In the genomic region with DNA sequence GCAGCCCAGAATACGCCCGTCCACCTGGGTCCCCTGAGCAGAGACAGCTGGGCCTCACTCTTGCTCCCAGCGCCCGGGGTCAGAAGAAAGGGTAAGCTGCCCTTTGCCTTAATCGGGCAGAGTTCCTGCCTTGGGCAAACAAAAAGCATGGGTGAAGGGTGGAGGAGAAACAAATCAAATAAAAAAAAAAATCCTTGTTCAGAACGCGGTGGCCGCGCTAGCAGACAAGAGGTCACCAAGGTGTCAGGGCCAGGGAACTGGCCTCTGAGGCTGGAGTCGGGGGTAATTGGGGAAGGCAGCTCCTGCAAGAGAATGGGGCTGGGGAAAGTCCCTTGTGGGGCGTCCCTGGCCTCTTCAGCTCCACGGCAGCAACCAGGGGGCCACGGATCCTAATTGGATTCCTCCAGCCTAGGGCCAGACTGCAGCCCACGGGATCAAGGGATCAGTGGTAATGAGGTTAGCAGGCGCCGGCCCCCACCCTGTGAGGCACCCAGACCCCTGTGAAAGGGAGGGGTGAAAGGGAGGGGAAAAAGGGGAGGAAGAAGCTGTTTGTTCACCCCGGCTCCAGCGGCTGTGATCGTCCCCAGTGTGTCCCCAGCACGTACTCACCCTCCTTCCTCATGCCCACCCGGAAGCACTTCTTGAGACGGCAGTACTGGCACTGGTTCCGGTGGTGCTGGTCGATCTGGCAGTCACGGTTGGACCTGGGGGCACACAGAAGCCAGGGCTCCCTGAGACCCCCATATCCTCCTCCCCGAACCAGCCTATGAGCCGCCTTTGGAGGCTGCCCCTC, we compare ENCODE assay signal across 18 cellular contexts. TPM values are rescaled to one million over a fixed set of nuclear protein-coding genes. Genes with fewer than 3 reads are reported as not detected.
DNase-seq lines count a peak whose midpoint lies in the region; ATAC-seq, FAIRE-seq and TF ChIP-seq lines count a peak whose summit lies in the region.
"Had no signal": no experiment of that assay in that cellular context is flagged by ENCODE, and none has a peak within 500 bp of the region (broad histone marks: within the 10 kb centered on the region; RNA-seq: fewer than 3 reads in every experiment).

No MANE protein-coding gene starts in this region.

- H3K4me2 ChIP-seq in Loucy (ENCODE audit: low read depth, low read length, poor library complexity, severe bottlenecking) (peak overlapping the region; percentile 32), H1 (ENCODE audit: insufficient read depth in 1 of 2, low read depth in 2 of 2, low read length in 2 of 2) (no peak overlapping the region)

- DNase-seq in H1 (ENCODE audit: low read depth in 1 of 2, low spot score in 2 of 2), result no peak
- no peak for DNase-seq in nephron progenitor cell
- DNase-seq in NCI-H146 (lab: John Stamatoyannopoulos, UW), result no peak
- DNase-seq in activated CD4-positive, alpha-beta memory T cell treated with anti-CD3 and anti-CD28 coated beads, Interleukin-2, amount 10 ng/mL, durations not matched to agents 7 days and 5 days, result no peak
- no peak for DNase-seq in GM12892 (ENCODE audit: insufficient read length)
- DNase-seq: activated CD4-positive, alpha-beta T cell treated with anti-CD3 and anti-CD28 coated beads for 48 hours; activated naive CD8-positive, alpha-beta T cell treated with anti-CD3 and anti-CD28 coated beads for 36 hours; CD8-positive, alpha-beta T cell; effector memory CD4-positive, alpha-beta T cell; KBM-7; left ventricle myocardium superior had no signal

- H3K23me2 ChIP-seq in H1 (ENCODE audit: low read depth, low read length), result peaks cover 2% of the 10 kb centered on the region; the same call in 1 of the 2 replicates

- H4K20me1 ChIP-seq in Loucy (ENCODE audit: insufficient read depth, low read length, poor library complexity, severe bottlenecking), result peaks cover 26% of the 10 kb centered on the region
- peaks cover 13 to 15% of the 10 kb centered on the region in 2 experiments for H4K20me1 ChIP-seq in H1 (replicated peaks in 1 of 2; ENCODE audit: control insufficient read depth in 1 of 2, insufficient read depth in 2 of 2, low read length in 2 of 2)

- H3K4me3 ChIP-seq in Loucy (ENCODE audit: low read length, poor library complexity, severe bottlenecking) (peak overlapping the region; percentile 21), H1 (ENCODE audit: extremely low read depth in 1 of 4, insufficient read depth in 2 of 4, low read depth in 3 of 4, low read length in 4 of 4) (no peak overlapping the region)
- H3K4me3 ChIP-seq: cardiac muscle cell, GM12878, HAP-1, tibial nerve had no signal

- no peak overlapping the region for H2BK120ac ChIP-seq in H1 (replicated peaks; ENCODE audit: low read depth, low read length)

- no peak overlapping the region for H3K56ac ChIP-seq in H1 (replicated peaks; ENCODE audit: insufficient read length, low read depth, low read length)

- no peaks in the 10 kb centered on the region for H3K36me3 ChIP-seq in Loucy (ENCODE audit: insufficient read depth, low read length)
- peaks cover 0 to 17% (median 3%) of the 10 kb centered on the region in 4 experiments; a peak in 4 of 8 replicates for H3K36me3 ChIP-seq in H1 (ENCODE audit: control insufficient read depth in 2 of 4, insufficient read depth in 4 of 4, low read length in 3 of 4)

- H3K9ac ChIP-seq in Loucy (ENCODE audit: low read depth, low read length, poor library complexity, severe bottlenecking) (no peak overlapping the region), H1 (replicated peaks in 1 of 4; ENCODE audit: extremely low read depth in 1 of 4, low read depth in 3 of 4, low read length in 3 of 4) (no peak overlapping the region)

- no peaks in the 10 kb centered on the region for H3K27me3 ChIP-seq in Loucy (ENCODE audit: insufficient read depth, low read length, poor library complexity, severe bottlenecking)
- H3K27me3 ChIP-seq in H1 (replicated peaks in 1 of 4; ENCODE audit: control insufficient read depth in 3 of 4, extremely low read depth in 1 of 4, insufficient read depth in 3 of 4, low read length in 3 of 4), result no peaks in the 10 kb centered on the region
- H3K27me3 ChIP-seq: cardiac muscle cell, tibial nerve had no signal

- no peak overlapping the region for H4K8ac ChIP-seq in H1 (ENCODE audit: extremely low read depth, insufficient read depth, low read length)

- peaks cover 14% of the 10 kb centered on the region for H3K79me1 ChIP-seq in H1 (ENCODE audit: low read depth, low read length)

- CTCF ChIA-PET in H1 (lab: Charles Lee; ENCODE audit: partially characterized antibody), result interaction anchor here (0.7 to 1.5 kb wide), 5 partner anchors 16 to 171 kb away, joined by 3 to 6 read pairs (median 3); no protein-coding TSS in a partner anchor
- CTCF ChIA-PET in activated CD4-positive, alpha-beta memory T cell treated with anti-CD3 and anti-CD28 coated beads, Interleukin-2, amount 10 ng/mL, durations not matched to agents 7 days and 5 days (lab: Charles Lee), result no interaction called here

- no peak for ATAC-seq in HG03095 (IDR thresholded peaks at IDR 0.05; ENCODE audit: unreplicated experiment)
- ATAC-seq: CD8-positive, alpha-beta T cell; GM12878; left ventricle myocardium superior had no signal

- no peaks in the 10 kb centered on the region for H3K27me3 Mint-ChIP-seq in nephron progenitor cell (ENCODE audit: low read depth, poor library complexity)
- peaks cover 7% of the 10 kb centered on the region for H3K27me3 Mint-ChIP-seq in activated CD4-positive, alpha-beta memory T cell treated with anti-CD3 and anti-CD28 coated beads, Interleukin-2, amount 10 ng/mL, durations not matched to agents 7 days and 5 days
- H3K27me3 Mint-ChIP-seq: activated naive CD8-positive, alpha-beta T cell treated with anti-CD3 and anti-CD28 coated beads for 36 hours had no signal

- no peak overlapping the region for H3K18ac ChIP-seq in H1 (ENCODE audit: extremely low read depth, low read length)

- TF ChIP-seq POLR2A in H1 (IDR thresholded peaks at IDR 0.05; ENCODE audit: control extremely low read depth in 1 of 2, low read depth in 2 of 2, low read length in 2 of 2) (no peak), GM12892 (IDR thresholded peaks at IDR 0.05; ENCODE audit: low read depth, low read length) (no peak)

- H3K79me2 ChIP-seq in Loucy (ENCODE audit: insufficient read depth, low read length) (peaks cover 56% of the 10 kb centered on the region), H1 (ENCODE audit: control insufficient read depth in 1 of 2, insufficient read depth in 2 of 2, low read length in 2 of 2) (peaks cover 28 to 54% of the 10 kb centered on the region in 2 experiments; a peak in 3 of 4 replicates)

- 0 out of 2 replicates have a peak overlapping the region, but pooled peaks have one; percentile 16 for H2BK5ac ChIP-seq in H1 (ENCODE audit: low read depth, low read length)

- no peak overlapping the region for H3K14ac ChIP-seq in H1 (ENCODE audit: insufficient read length)

- peak overlapping the region; percentile 75 for H3K4me3 Mint-ChIP-seq in nephron progenitor cell
- no peak overlapping the region for H3K4me3 Mint-ChIP-seq in activated CD4-positive, alpha-beta memory T cell treated with anti-CD3 and anti-CD28 coated beads, Interleukin-2, amount 10 ng/mL, durations not matched to agents 7 days and 5 days
- H3K4me3 Mint-ChIP-seq: activated naive CD8-positive, alpha-beta T cell treated with anti-CD3 and anti-CD28 coated beads for 36 hours; CD8-positive, alpha-beta T cell had no signal

- H4K5ac ChIP-seq in H1 (ENCODE audit: insufficient read length, low read depth, low read length), result no peak overlapping the region

- no peaks in the 10 kb centered on the region for H3K9me3 Mint-ChIP-seq in nephron progenitor cell
- no peaks in the 10 kb centered on the region for H3K9me3 Mint-ChIP-seq in activated CD4-positive, alpha-beta memory T cell treated with anti-CD3 and anti-CD28 coated beads, Interleukin-2, amount 10 ng/mL, durations not matched to agents 7 days and 5 days
- H3K9me3 Mint-ChIP-seq: activated naive CD8-positive, alpha-beta T cell treated with anti-CD3 and anti-CD28 coated beads for 36 hours; CD8-positive, alpha-beta T cell had no signal

- no peak for TF ChIP-seq CTCF in 22Rv1 (IDR thresholded peaks at IDR 0.05)
- no peak for TF ChIP-seq CTCF in Loucy (conservative IDR thresholded peaks at IDR 0.05; ENCODE audit: low read length)
- TF ChIP-seq CTCF in H1 (IDR thresholded peaks at IDR 0.05; ENCODE audit: control extremely low read depth in 1 of 3, insufficient read depth in 1 of 3, low read depth in 1 of 3, low read length in 3 of 3), result no peak
- no peak for TF ChIP-seq CTCF in nephron progenitor cell (IDR thresholded peaks at IDR 0.05)

- no peak overlapping the region; the same call in 1 of the 2 replicates for H2BK15ac ChIP-seq in H1 (ENCODE audit: low read length)

- H3K4me1 ChIP-seq in Loucy (ENCODE audit: insufficient read depth, low read length, poor library complexity, severe bottlenecking) (peaks cover 41% of the 10 kb centered on the region), H1 (replicated peaks in 1 of 4; ENCODE audit: control insufficient read depth in 3 of 4, insufficient read depth in 4 of 4, low read length in 3 of 4) (peaks cover 6 to 18% (median 14%) of the 10 kb centered on the region in 4 experiments)

- H3K9me2 ChIP-seq in Loucy (replicated peaks; ENCODE audit: low read depth, low read length), result no peaks in the 10 kb centered on the region

- H3K23ac ChIP-seq in H1 (ENCODE audit: insufficient read length), result no peak overlapping the region

- H3K27ac ChIP-seq in 22Rv1 (peak overlapping the region; percentile 20; the same call in 1 of the 2 replicates), H1 (ENCODE audit: low read depth, low read length) (no peak overlapping the region)
- H3K27ac ChIP-seq: cardiac muscle cell had no signal

- no peaks in the 10 kb centered on the region for H3F3A ChIP-seq in Loucy (ENCODE audit: low read depth)

- WGBS in H1 (ENCODE audit: extremely low coverage in 1 of 2, insufficient coverage in 1 of 2, insufficient read length in 1 of 2, insufficient replicate concordance in 2 of 2, low coverage in 1 of 2, low lambda C conversion rate in 2 of 2, missing lambda C conversion rate in 1 of 2), 2 experiments, result 90% methylated on average over 23 of the region's 27 CpGs; no CpG with 5 or more reads in 1 of the 2 experiments

- H4K91ac ChIP-seq in H1 (replicated peaks; ENCODE audit: insufficient read length, low read length), result no peak overlapping the region

- TF ChIP-seq RAD21 in H1 (IDR thresholded peaks at IDR 0.05 in 1 of 2, conservative IDR thresholded peaks at IDR 0.05 in 1 of 2; ENCODE audit: low read depth in 2 of 2, low read length in 2 of 2), result no peak

- POLR2A ChIA-PET in H1 (lab: Charles Lee; ENCODE audit: partially characterized antibody), result interaction anchor here (0.8 to 6.4 kb wide), 5 partner anchors 9 to 93 kb away, joined by 3 to 118 read pairs (median 4); a partner anchor contains a TSS
- POLR2A ChIA-PET in activated CD4-positive, alpha-beta memory T cell treated with anti-CD3 and anti-CD28 coated beads, Interleukin-2, amount 10 ng/mL, durations not matched to agents 7 days and 5 days (lab: Charles Lee), result no interaction called here

- H3K9me3 ChIP-seq in Loucy (ENCODE audit: insufficient read depth, low read depth, low read length), result no peaks in the 10 kb centered on the region
- no peaks in the 10 kb centered on the region for H3K9me3 ChIP-seq in H1 (ENCODE audit: insufficient read depth in 2 of 2, low read depth in 1 of 2, low read length in 1 of 2)
- H3K9me3 ChIP-seq: HAP-1, tibial nerve had no signal

- H3K36me3 Mint-ChIP-seq in nephron progenitor cell (ENCODE audit: low read depth), result peaks cover 19% of the 10 kb centered on the region
- H3K36me3 Mint-ChIP-seq in activated CD4-positive, alpha-beta memory T cell treated with anti-CD3 and anti-CD28 coated beads, Interleukin-2, amount 10 ng/mL, durations not matched to agents 7 days and 5 days (ENCODE audit: low read depth), result no peaks in the 10 kb centered on the region
- H3K36me3 Mint-ChIP-seq: activated naive CD8-positive, alpha-beta T cell treated with anti-CD3 and anti-CD28 coated beads for 36 hours; CD8-positive, alpha-beta T cell had no signal

- peak overlapping the region; percentile 95 for H3K27ac Mint-ChIP-seq in nephron progenitor cell
- no peak overlapping the region for H3K27ac Mint-ChIP-seq in activated CD4-positive, alpha-beta memory T cell treated with anti-CD3 and anti-CD28 coated beads, Interleukin-2, amount 10 ng/mL, durations not matched to agents 7 days and 5 days
- H3K27ac Mint-ChIP-seq: activated naive CD8-positive, alpha-beta T cell treated with anti-CD3 and anti-CD28 coated beads for 36 hours; CD8-positive, alpha-beta T cell had no signal

- peaks cover 68% of the 10 kb centered on the region for H3K4me1 Mint-ChIP-seq in nephron progenitor cell
- H3K4me1 Mint-ChIP-seq in activated CD4-positive, alpha-beta memory T cell treated with anti-CD3 and anti-CD28 coated beads, Interleukin-2, amount 10 ng/mL, durations not matched to agents 7 days and 5 days, result peaks cover 11% of the 10 kb centered on the region
- H3K4me1 Mint-ChIP-seq: activated naive CD8-positive, alpha-beta T cell treated with anti-CD3 and anti-CD28 coated beads for 36 hours had no signal

- no peak overlapping the region for H2BK12ac ChIP-seq in H1 (ENCODE audit: low read depth, low read length)

- no peak for TF ChIP-seq EP300 in H1 (IDR thresholded peaks at IDR 0.05; ENCODE audit: borderline replicate concordance in 1 of 2, low read depth in 2 of 2, low read length in 2 of 2)

- H3K4ac ChIP-seq in H1 (replicated peaks; ENCODE audit: insufficient read length, low read depth, low read length), result no peak overlapping the region

- no peak overlapping the region for H2AK5ac ChIP-seq in H1 (ENCODE audit: low read depth, low read length)

- H2BK20ac ChIP-seq in H1 (ENCODE audit: low read length), result no peak overlapping the region

- FAIRE-seq in H1 (lab: Jason Lieb, UNC) (no peak), GM12892 (lab: Jason Lieb, UNC) (no peak)
- FAIRE-seq: GM12878 had no signal

- H2AFZ ChIP-seq in Loucy (ENCODE audit: low read length) (no peak overlapping the region), H1 (ENCODE audit: low read length) (no peak overlapping the region)

RNA-seq across cellular contexts. Expression of a gene that starts 5.5 kb away (rescaled TPM):
- total RNA-seq in H1 (2021; fragmentation: NEBNext Ultra II Directional; extraction: Animal tissue kit (Norgen Biotek cat#: 25700)), result 114 and 121 TPM in 2 replicates
- 99.7 and 147 TPM in 2 replicates for polyA plus RNA-seq in H1 (2011; rRNA removed)
- 99.1 TPM for polyA plus RNA-seq in H1 (2011; cell fraction: cytosol; rRNA removed)
- 109 TPM for polyA plus RNA-seq in H1 (2011; cell fraction: nucleus; rRNA removed)
- polyA plus RNA-seq in H1 (2012, experiment 1 of 2), result 37.1 to 70.0 TPM (median 67.4 TPM) in 4 replicates
- polyA plus RNA-seq in H1 (2012, experiment 2 of 2), result 49.4 TPM
- polyA plus RNA-seq in H1 (2013, experiment 1 of 2), result 80.9 TPM
- polyA plus RNA-seq in H1 (2013, experiment 2 of 2), result 80.6 TPM
- polyA minus RNA-seq in H1 (2011; rRNA and poly(A)+ RNA removed), result 13.6 and 23.1 TPM in 2 replicates
- polyA minus RNA-seq in H1 (2011; cell fraction: cytosol; rRNA and poly(A)+ RNA removed), result 72.8 TPM
- polyA minus RNA-seq in H1 (2011; cell fraction: nucleus; rRNA and poly(A)+ RNA removed), result 43.6 TPM
- 1 to 10 TPM; 5.7 to 6.5 TPM for total RNA-seq in activated CD4-positive, alpha-beta memory T cell treated with anti-CD3 and anti-CD28 coated beads, Interleukin-2, amount 10 ng/mL, durations not matched to agents 7 days and 5 days
- 2.3 TPM for polyA plus RNA-seq in GM12892 (2012; ENCODE audit: missing spikeins)

RNA-seq across cellular contexts. Expression of a gene that starts 14.2 kb away (rescaled TPM):
- 32.1 and 32.6 TPM in 2 replicates for total RNA-seq in H1 (2021; fragmentation: NEBNext Ultra II Directional; extraction: Animal tissue kit (Norgen Biotek cat#: 25700))
- polyA plus RNA-seq in H1 (2011; rRNA removed), result 13.3 and 20.2 TPM in 2 replicates
- 16.3 TPM for polyA plus RNA-seq in H1 (2011; cell fraction: cytosol; rRNA removed)
- polyA plus RNA-seq in H1 (2011; cell fraction: nucleus; rRNA removed), result 22.8 TPM
- polyA plus RNA-seq in H1 (2012, experiment 1 of 2), result 19.9 to 30.6 TPM (median 26.6 TPM) in 4 replicates
- 97.2 TPM for polyA plus RNA-seq in H1 (2012, experiment 2 of 2)
- 47.9 TPM for polyA plus RNA-seq in H1 (2013, experiment 1 of 2)
- polyA plus RNA-seq in H1 (2013, experiment 2 of 2), result 47.4 TPM
- 3.2 and 5.0 TPM in 2 replicates for polyA minus RNA-seq in H1 (2011; rRNA and poly(A)+ RNA removed)
- polyA minus RNA-seq in H1 (2011; cell fraction: cytosol; rRNA and poly(A)+ RNA removed), result 10.0 TPM
- 10.5 TPM for polyA minus RNA-seq in H1 (2011; cell fraction: nucleus; rRNA and poly(A)+ RNA removed)
- total RNA-seq in activated CD4-positive, alpha-beta memory T cell treated with anti-CD3 and anti-CD28 coated beads, Interleukin-2, amount 10 ng/mL, durations not matched to agents 7 days and 5 days, result 10 to 100 TPM; 20.9 to 22.6 TPM
- 11.2 TPM for polyA plus RNA-seq in GM12892 (2012; ENCODE audit: missing spikeins)

RNA-seq across cellular contexts. Expression of a gene that starts 24.3 kb away (rescaled TPM):
- total RNA-seq in H1 (2021; fragmentation: NEBNext Ultra II Directional; extraction: Animal tissue kit (Norgen Biotek cat#: 25700)), result 6.5 and 7.5 TPM in 2 replicates
- 5.0 and 5.7 TPM in 2 replicates for polyA plus RNA-seq in H1 (2011; rRNA removed)
- polyA plus RNA-seq in H1 (2011; cell fraction: cytosol; rRNA removed), result 7.1 TPM
- polyA plus RNA-seq in H1 (2011; cell fraction: nucleus; rRNA removed), result 20.9 TPM
- polyA plus RNA-seq in H1 (2012, experiment 1 of 2), result 3.0 to 7.7 TPM (median 6.3 TPM) in 4 replicates
- 4.8 TPM for polyA plus RNA-seq in H1 (2012, experiment 2 of 2)
- 4.7 TPM for polyA plus RNA-seq in H1 (2013, experiment 1 of 2)
- 3.2 TPM for polyA plus RNA-seq in H1 (2013, experiment 2 of 2)
- polyA minus RNA-seq in H1 (2011; rRNA and poly(A)+ RNA removed), result 3.2 and 4.3 TPM in 2 replicates
- 2.9 TPM for polyA minus RNA-seq in H1 (2011; cell fraction: cytosol; rRNA and poly(A)+ RNA removed)
- polyA minus RNA-seq in H1 (2011; cell fraction: nucleus; rRNA and poly(A)+ RNA removed), result 6.2 TPM
- under 1 TPM; 0.38 to 0.45 TPM for total RNA-seq in activated CD4-positive, alpha-beta memory T cell treated with anti-CD3 and anti-CD28 coated beads, Interleukin-2, amount 10 ng/mL, durations not matched to agents 7 days and 5 days
- not detected for polyA plus RNA-seq in GM12892 (2012; ENCODE audit: missing spikeins)
- total RNA-seq: activated naive CD8-positive, alpha-beta T cell treated with anti-CD3 and anti-CD28 coated beads for 36 hours; CD8-positive, alpha-beta T cell had no signal

RNA-seq across cellular contexts. Expression of a gene that starts 25.1 kb away (rescaled TPM):
- 8.7 and 11.8 TPM in 2 replicates for total RNA-seq in H1 (2021; fragmentation: NEBNext Ultra II Directional; extraction: Animal tissue kit (Norgen Biotek cat#: 25700))
- 13.9 and 16.6 TPM in 2 replicates for polyA plus RNA-seq in H1 (2011; rRNA removed)
- 19.7 TPM for polyA plus RNA-seq in H1 (2011; cell fraction: cytosol; rRNA removed)
- 16.0 TPM for polyA plus RNA-seq in H1 (2011; cell fraction: nucleus; rRNA removed)
- 10.9 to 16.2 TPM (median 13.0 TPM) in 4 replicates for polyA plus RNA-seq in H1 (2012, experiment 1 of 2)
- polyA plus RNA-seq in H1 (2012, experiment 2 of 2), result 11.7 TPM
- polyA plus RNA-seq in H1 (2013, experiment 1 of 2), result 10.2 TPM
- 7.4 TPM for polyA plus RNA-seq in H1 (2013, experiment 2 of 2)
- polyA minus RNA-seq in H1 (2011; rRNA and poly(A)+ RNA removed), result 8.4 and 9.5 TPM in 2 replicates
- polyA minus RNA-seq in H1 (2011; cell fraction: cytosol; rRNA and poly(A)+ RNA removed), result 6.9 TPM
- 9.6 TPM for polyA minus RNA-seq in H1 (2011; cell fraction: nucleus; rRNA and poly(A)+ RNA removed)
- 10 to 100 TPM; 19.9 to 20.4 TPM for total RNA-seq in activated CD4-positive, alpha-beta memory T cell treated with anti-CD3 and anti-CD28 coated beads, Interleukin-2, amount 10 ng/mL, durations not matched to agents 7 days and 5 days
- polyA plus RNA-seq in GM12892 (2012; ENCODE audit: missing spikeins), result 22.8 TPM

RNA-seq across cellular contexts. Expression of a gene that starts 27.0 kb away (rescaled TPM):
- total RNA-seq in H1 (2021; fragmentation: NEBNext Ultra II Directional; extraction: Animal tissue kit (Norgen Biotek cat#: 25700)), result 127 and 134 TPM in 2 replicates
- 133 and 153 TPM in 2 replicates for polyA plus RNA-seq in H1 (2011; rRNA removed)
- polyA plus RNA-seq in H1 (2011; cell fraction: cytosol; rRNA removed), result 175 TPM
- polyA plus RNA-seq in H1 (2011; cell fraction: nucleus; rRNA removed), result 164 TPM
- polyA plus RNA-seq in H1 (2012, experiment 1 of 2), result 122 to 160 TPM (median 149 TPM) in 4 replicates
- 178 TPM for polyA plus RNA-seq in H1 (2012, experiment 2 of 2)
- polyA plus RNA-seq in H1 (2013, experiment 1 of 2), result 122 TPM
- polyA plus RNA-seq in H1 (2013, experiment 2 of 2), result 117 TPM
- polyA minus RNA-seq in H1 (2011; rRNA and poly(A)+ RNA removed), result 47.9 and 65.4 TPM in 2 replicates
- 44.4 TPM for polyA minus RNA-seq in H1 (2011; cell fraction: cytosol; rRNA and poly(A)+ RNA removed)
- 31.5 TPM for polyA minus RNA-seq in H1 (2011; cell fraction: nucleus; rRNA and poly(A)+ RNA removed)
- total RNA-seq in activated CD4-positive, alpha-beta memory T cell treated with anti-CD3 and anti-CD28 coated beads, Interleukin-2, amount 10 ng/mL, durations not matched to agents 7 days and 5 days, result 100 to 1,000 TPM in 1 of 2 experiments, 10 to 100 TPM in 1; 98.5 to 100 TPM
- 68.5 TPM for polyA plus RNA-seq in GM12892 (2012; ENCODE audit: missing spikeins)

Comparison
In these comparisons a context has a peak if more than half of its experiments do, and no peak if none do; other contexts are left out.
1. RNA of a gene that starts 5.5 kb away (total RNA-seq): 114 to 121 TPM in H1; 5.7 to 6.5 TPM in activated CD4-positive, alpha-beta memory T cell treated with anti-CD3 and anti-CD28 coated beads, Interleukin-2, amount 10 ng/mL, durations not matched to agents 7 days and 5 days; every median in the first group is over 10 times any median in the second.